8 cellular contexts compared by ENCODE assay signal in genomic region chr19:18895828-18896341, GRCh38. TPM values are rescaled to one million over a fixed set of nuclear protein-coding genes. Genes with fewer than 3 reads are reported as not detected.
A peak's percentile ranks its signal among the peaks of the same experiment; 100 is the strongest.
DNase-seq lines count a peak whose midpoint lies in the region; ATAC-seq and TF ChIP-seq lines count a peak whose summit lies in the region.

Gene CERS1, minus strand, starts transcription at chr19:18896158. Its CDS starts 86 bp downstream, at chr19:18896072.

- no peaks in the 10 kb centered on the region for H3K9me3 ChIP-seq in Caco-2

- H3K9me3 Mint-ChIP-seq in Caco-2 (ENCODE audit: unreplicated experiment) (no peaks in the 10 kb centered on the region), chondrocyte (ENCODE audit: low read depth) (no peaks in the 10 kb centered on the region)

- TF ChIP-seq CTCF in Caco-2 (IDR thresholded peaks at IDR 0.05; ENCODE audit: insufficient read depth in 1 of 2, low read depth in 1 of 2, low read length in 1 of 2, severe bottlenecking in 1 of 2, unreplicated experiment in 1 of 2) (no peak), chondrocyte (IDR thresholded peaks at IDR 0.05) (no peak)

- DNase-seq in Caco-2 (peak in 1 of 2 experiments; percentile 55), NCI-H1092 (lab: John Stamatoyannopoulos, UW) (peak; percentile 21), chondrocyte (ENCODE audit: low spot score) (no peak), middle frontal gyrus (ENCODE audit: extremely low spot score, low spot score) (peak; percentile 64), NCI-H345 treated with DMSO at 0.1 percent for 48 hours (lab: John Stamatoyannopoulos, UW; ENCODE audit: unreplicated experiment) (no peak), GM19238 (ENCODE audit: insufficient read length, low spot score) (no peak)
- DNase-seq in stimulated activated CD4-positive, alpha-beta T cell treated with anti-CD3 and anti-CD28 coated beads, Interleukin-2, amount 100 ng/mL, for 48 hours = no peak

- H3K27ac Mint-ChIP-seq in Caco-2 (ENCODE audit: unreplicated experiment) (peak within 1 kb of the TSS; percentile 7), chondrocyte (ENCODE audit: unreplicated experiment) (no peak within 1 kb of the TSS)

- peak within 1 kb of the TSS; percentile 70 for H3K4me3 ChIP-seq in Caco-2 (ENCODE audit: low read depth, low read length)

- no peaks in the 10 kb centered on the region for H3K27me3 ChIP-seq in Caco-2 (replicated peaks; ENCODE audit: control insufficient read depth, insufficient read depth, low read length)

- H3K4me1 Mint-ChIP-seq in Caco-2 (ENCODE audit: low read depth, unreplicated experiment) = no peaks in the 10 kb centered on the region
- H3K4me1 Mint-ChIP-seq in chondrocyte (ENCODE audit: low read depth) = peaks cover 3% of the 10 kb centered on the region

- ATAC-seq in HG03175 (IDR thresholded peaks at IDR 0.05; ENCODE audit: unreplicated experiment) = no peak

- intact Hi-C loops in Caco-2 (cut with micrococcal nuclease; ENCODE audit: unreplicated experiment) = loop anchor here (1.0 to 2.0 kb wide), 2 partner anchors 23 to 90 kb away; partner anchors contain the start of genes COPE and DDX49

- peaks cover 15% of the 10 kb centered on the region for H3K36me3 Mint-ChIP-seq in Caco-2 (ENCODE audit: insufficient read depth, unreplicated experiment)
- peaks cover 2% of the 10 kb centered on the region for H3K36me3 Mint-ChIP-seq in chondrocyte (ENCODE audit: low read depth)

- H3K4me1 ChIP-seq in Caco-2 = peaks cover 17% of the 10 kb centered on the region

- BruUV-seq in Caco-2 (replicated peaks; lab: Mats Ljungman, UMichigan) = no TSS peak

- H3K27me3 Mint-ChIP-seq in Caco-2 (ENCODE audit: insufficient read depth, unreplicated experiment) (no peaks in the 10 kb centered on the region), chondrocyte (ENCODE audit: low read depth) (no peaks in the 10 kb centered on the region)

- H3K36me3 ChIP-seq in Caco-2 (ENCODE audit: control insufficient read depth, insufficient read depth, low read length) = no peaks in the 10 kb centered on the region

- H3K4me3 Mint-ChIP-seq in Caco-2 (ENCODE audit: unreplicated experiment) (peak within 1 kb of the TSS; percentile 82), chondrocyte (ENCODE audit: unreplicated experiment) (peak within 1 kb of the TSS; percentile 84)

- POLR2A ChIA-PET in Caco-2 (lab: Charles Lee) = interaction anchor here (1.9 kb wide), 1 partner anchor 23 kb away, joined by 7 read pairs; the partner anchor contains the start of genes COPE and DDX49

- CTCF ChIA-PET in Caco-2 (lab: Charles Lee) = interaction anchor here (2.3 kb wide), 1 partner anchor 91 kb away, joined by 13 read pairs; no protein-coding TSS in a partner anchor

RNA-seq across cellular contexts. Expression of gene CERS1, which starts in this region (rescaled TPM):
- 19.0 and 20.3 TPM in 2 replicates for total RNA-seq in Caco-2 (2022)
- total RNA-seq in chondrocyte = 4.3 to 10.2 TPM (median 8.4 TPM) in 3 replicates

Comparison
In these comparisons a context has a peak if more than half of its experiments do, and no peak if none do; other contexts are left out.
1. DNase-seq: peak in NCI-H1092 (single experiment) and middle frontal gyrus (single experiment); none in chondrocyte (single experiment), stimulated activated CD4-positive, alpha-beta T cell treated with anti-CD3 and anti-CD28 coated beads, Interleukin-2, amount 100 ng/mL, for 48 hours (0 of 2), NCI-H345 treated with DMSO at 0.1 percent for 48 hours (single experiment) and GM19238 (single experiment).